9 cellular contexts compared by ENCODE assay signal in genomic region chr4:2796261-2797187, GRCh38. TPM values are rescaled to one million over a fixed set of nuclear protein-coding genes. Genes with fewer than 3 reads are reported as not detected.
DNase-seq lines count a peak whose midpoint lies in the region; ATAC-seq, FAIRE-seq and TF ChIP-seq lines count a peak whose summit lies in the region.
"Had no signal": no experiment of that assay in that cellular context is flagged by ENCODE, and none has a peak within 500 bp of the region (broad histone marks: within the 10 kb centered on the region; RNA-seq: fewer than 3 reads in every experiment).

No MANE protein-coding gene starts in this region.

- peaks cover 14 to 91% (median 58%) of the 10 kb centered on the region in 4 donors for H3K4me1 ChIP-seq in Peyer's patch

- no peak for ATAC-seq in GM21423 (IDR thresholded peaks at IDR 0.05; ENCODE audit: unreplicated experiment)

- TF ChIP-seq CTCF in Peyer's patch (IDR thresholded peaks at IDR 0.05): peak in 2 of 6 experiments; percentile 34 to 35
- no peak for TF ChIP-seq CTCF in fibroblast of villous mesenchyme (IDR thresholded peaks at IDR 0.05; ENCODE audit: insufficient read depth, low read depth, low read length)

- FAIRE-seq in GM19239 (lab: Jason Lieb, UNC): no peak

- DNase-seq in ELF-1 (ENCODE audit: low read depth, low spot score) (peak; percentile 57), Peyer's patch (peak in 2 of 3 donors; percentile 83 to 88), fibroblast of villous mesenchyme (ENCODE audit: low read depth) (peak; percentile 65), renal cortical epithelial cell (ENCODE audit: low read depth) (peak; percentile 97), NCI-H748 treated with DMSO at 0.1 percent for 48 hours (lab: John Stamatoyannopoulos, UW) (no peak), GM19239 (ENCODE audit: insufficient read length, low spot score) (no peak)
- DNase-seq in stimulated activated CD8-positive, alpha-beta memory T cell treated with anti-CD3 and anti-CD28 coated beads, Interleukin-4, amount 100 ng/mL, for 48 hours: no peak

- no peaks in the 10 kb centered on the region for H3K36me3 ChIP-seq in Peyer's patch
- H3K36me3 ChIP-seq: uterus had no signal

- H3K4me3 ChIP-seq in Peyer's patch (peak overlapping the region in 1 of 4 donors; percentile 2), fibroblast of villous mesenchyme (ENCODE audit: low read depth, low read length) (no peak overlapping the region)
- H3K4me3 ChIP-seq: uterus had no signal

- no peaks in the 10 kb centered on the region for H3K27me3 ChIP-seq in Peyer's patch
- H3K27me3 ChIP-seq: uterus had no signal

- no peaks in the 10 kb centered on the region for H3K9me3 ChIP-seq in Peyer's patch
- H3K9me3 ChIP-seq: uterus had no signal

- peak overlapping the region; percentile 7 to 83 (median 54) for H3K27ac ChIP-seq in Peyer's patch

- peak in 1 of 2 donors; percentile 58 for TF ChIP-seq POLR2A in Peyer's patch (IDR thresholded peaks at IDR 0.05)

RNA-seq across cellular contexts. Expression of gene SH3BP2, which starts 3.6 kb away (rescaled TPM):
- 100 to 1,000 TPM in 2 of 4 donors, 10 to 100 TPM in 2; 54.8 to 208 (median 102) TPM for total RNA-seq in Peyer's patch
- total RNA-seq in fibroblast of villous mesenchyme: 23.3 and 27.4 TPM in 2 replicates
- total RNA-seq in renal cortical epithelial cell: 11.8 and 62.2 TPM in 2 replicates

RNA-seq across cellular contexts. Expression of gene TNIP2, which starts 40.4 kb away (rescaled TPM):
- total RNA-seq in Peyer's patch (100 to 1,000 TPM; 135 to 255 (median 145) TPM), fibroblast of villous mesenchyme (41.9 and 50.3 TPM in 2 replicates), renal cortical epithelial cell (72.4 and 88.6 TPM in 2 replicates)

RNA-seq across cellular contexts. Expression of gene ADD1, which starts 47.1 kb away (rescaled TPM):
- total RNA-seq in Peyer's patch (100 to 1,000 TPM; 290 to 470 (median 372) TPM), fibroblast of villous mesenchyme (212 and 235 TPM in 2 replicates), renal cortical epithelial cell (101 and 207 TPM in 2 replicates)

Comparison
In these comparisons a context has a peak if more than half of its experiments do, and no peak if none do; other contexts are left out.
1. DNase-seq: peak in ELF-1 (single experiment), Peyer's patch (2 of 3), fibroblast of villous mesenchyme (single experiment) and renal cortical epithelial cell (single experiment); none in stimulated activated CD8-positive, alpha-beta memory T cell treated with anti-CD3 and anti-CD28 coated beads, Interleukin-4, amount 100 ng/mL, for 48 hours (single experiment), NCI-H748 treated with DMSO at 0.1 percent for 48 hours (single experiment) and GM19239 (single experiment).